Comparison of ENCODE assay signal across 25 cellular contexts in the genomic region with DNA sequence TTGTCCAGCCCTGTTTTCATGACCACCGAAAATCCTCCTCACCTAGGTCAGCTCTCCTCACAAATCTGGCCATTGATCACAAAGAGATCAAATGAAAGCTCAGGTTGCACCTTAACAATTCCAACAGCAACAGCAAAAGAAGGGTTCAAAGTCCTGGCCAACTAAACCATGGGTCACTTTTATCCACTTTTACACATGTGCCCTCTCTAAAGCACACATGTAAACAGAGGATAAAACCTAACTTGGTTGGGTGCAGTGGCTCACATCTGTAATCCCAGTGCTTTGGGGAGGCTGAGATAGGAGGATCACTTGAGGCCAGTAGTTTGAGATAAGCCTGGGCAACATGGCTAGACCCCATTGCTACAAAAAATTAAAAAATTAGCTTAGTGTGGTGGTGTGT. TPM values are rescaled to one million over a fixed set of nuclear protein-coding genes. Genes with fewer than 3 reads are reported as not detected.
A peak's percentile ranks its signal among the peaks of the same experiment; 100 is the strongest.
DNase-seq lines count a peak whose midpoint lies in the region; TF ChIP-seq lines count a peak whose summit lies in the region.
"Had no signal": no experiment of that assay in that cellular context is flagged by ENCODE, and none has a peak within 500 bp of the region (broad histone marks: within the 10 kb centered on the region; RNA-seq: fewer than 3 reads in every experiment).

No MANE protein-coding gene starts in this region.

- H3K9me3 ChIP-seq in PC-9 (ENCODE audit: insufficient read depth, low read depth) (no peaks in the 10 kb centered on the region), colonic mucosa (no peaks in the 10 kb centered on the region), smooth muscle cell (replicated peaks; ENCODE audit: low read depth) (no peaks in the 10 kb centered on the region)
- H3K9me3 ChIP-seq: A549; BLaER1 treated with 17β-estradiol and CSF1 and Interleukin-3, amounts not matched to agents 10 nM and 100 nM; SJCRH30 had no signal

- H4K20me1 ChIP-seq in PC-9 (ENCODE audit: insufficient read depth) (peaks cover 4% of the 10 kb centered on the region), smooth muscle cell (ENCODE audit: low read depth) (peaks cover 3% of the 10 kb centered on the region)

- H3K27ac ChIP-seq in C4-2B: peak overlapping the region; percentile 28; the same call in 1 of the 2 replicates
- peak overlapping the region; percentile 88; the same call in 1 of the 2 replicates for H3K27ac ChIP-seq in PC-9
- H3K27ac ChIP-seq in colonic mucosa: peak overlapping the region; percentile 99
- H3K27ac ChIP-seq in smooth muscle cell (ENCODE audit: low read depth): no peak overlapping the region
- H3K27ac ChIP-seq: BLaER1 treated with 17β-estradiol and CSF1 and Interleukin-3, amounts not matched to agents 10 nM and 100 nM; HL-60; SJCRH30 had no signal

- CTCF ChIA-PET in PC-9 (lab: Charles Lee): interaction anchor here (0.6 to 0.9 kb wide), 2 partner anchors 128 to 328 kb away, joined by 4 to 13 read pairs; no protein-coding TSS in a partner anchor

- H3F3A ChIP-seq in PC-9 (ENCODE audit: insufficient read depth, low read depth) (peaks cover 32% of the 10 kb centered on the region), smooth muscle cell (ENCODE audit: low read depth) (peaks cover 9% of the 10 kb centered on the region)

- peaks cover 15% of the 10 kb centered on the region for H3K4me1 Mint-ChIP-seq in neural crest cell

- peaks cover 30% of the 10 kb centered on the region for H3K4me1 ChIP-seq in PC-9 (replicated peaks; ENCODE audit: insufficient read depth)
- H3K4me1 ChIP-seq in colonic mucosa: peaks cover 7% of the 10 kb centered on the region
- H3K4me1 ChIP-seq in smooth muscle cell (ENCODE audit: low read depth): peaks cover 11% of the 10 kb centered on the region
- H3K4me1 ChIP-seq: SJCRH30 had no signal

- intact Hi-C loops in PC-9 (cut with micrococcal nuclease; ENCODE audit: unreplicated experiment) (loop anchor here (5.0 to 10.0 kb wide), 2 partner anchors 127 to 240 kb away; no protein-coding TSS in a partner anchor), colonic mucosa (cut with DNase I) (no loop called here)

- H2AFZ ChIP-seq in PC-9 (no peak overlapping the region), smooth muscle cell (ENCODE audit: low read depth) (no peak overlapping the region)
- H2AFZ ChIP-seq: GM23338 had no signal

- no peak overlapping the region for H3K9ac ChIP-seq in colonic mucosa (ENCODE audit: low read depth in 2 of 2, low read length in 2 of 2)
- no peak overlapping the region for H3K9ac ChIP-seq in smooth muscle cell (ENCODE audit: low read depth)
- H3K9ac ChIP-seq: BLaER1 treated with 17β-estradiol and CSF1 and Interleukin-3, amounts not matched to agents 10 nM and 100 nM had no signal

- H3K4me3 ChIP-seq in PC-9 (no peak overlapping the region), colonic mucosa (no peak overlapping the region), smooth muscle cell (no peak overlapping the region)
- H3K4me3 ChIP-seq: A549; BLaER1 treated with 17β-estradiol and CSF1 and Interleukin-3, amounts not matched to agents 10 nM and 100 nM; GM23338; SJCRH30 had no signal

- no peak for DNase-seq in PC-9
- no peak for DNase-seq in colonic mucosa
- no peak for DNase-seq in neural crest cell (ENCODE audit: low read depth, low spot score)
- no peak for DNase-seq in activated CD4-positive, alpha-beta T cell treated with anti-CD3 and anti-CD28 coated beads, Interleukin-2, amount 50 U/mL, for 1 hour
- no peak for DNase-seq in MV-4-11 (lab: John Stamatoyannopoulos, UW)
- DNase-seq in HCEC 1CT: no peak
- no peak for DNase-seq in smooth muscle cell (lab: John Stamatoyannopoulos, UW; ENCODE audit: unreplicated experiment)
- DNase-seq: AML-193; CD4-positive, alpha-beta memory T cell; COR-L47; H9; Karpas-422; NCI-H1105; NCI-H1436 treated with DMSO at 0.1 percent for 48 hours; NCI-H187 treated with DMSO at 0.1 percent for 48 hours; NCI-H2107; NCI-H446; NCI-H524 treated with DMSO at 0.1 percent for 48 hours; NCI-H774; SJCRH30 had no signal

- H3K36me3 ChIP-seq in PC-9 (ENCODE audit: low read depth): no peaks in the 10 kb centered on the region
- H3K36me3 ChIP-seq in colonic mucosa: no peaks in the 10 kb centered on the region
- no peaks in the 10 kb centered on the region for H3K36me3 ChIP-seq in smooth muscle cell (ENCODE audit: low read depth)

- no peaks in the 10 kb centered on the region for H3K9me2 ChIP-seq in PC-9 (ENCODE audit: insufficient read depth)

- H3K4me2 ChIP-seq in PC-9: peak overlapping the region; percentile 87
- H3K4me2 ChIP-seq in smooth muscle cell: no peak overlapping the region
- H3K4me2 ChIP-seq: BLaER1 treated with 17β-estradiol and CSF1 and Interleukin-3, amounts not matched to agents 10 nM and 100 nM; GM23338 had no signal

- no TSS peak for BruUV-seq in PC-9 (replicated peaks; lab: Mats Ljungman, UMichigan)

- H3K36me3 Mint-ChIP-seq in neural crest cell (ENCODE audit: low read depth): peaks cover 4% of the 10 kb centered on the region

- TF ChIP-seq CTCF in C4-2B (conservative IDR thresholded peaks at IDR 0.05): no peak
- TF ChIP-seq CTCF in PC-9 (conservative IDR thresholded peaks at IDR 0.05): no peak
- no peak for TF ChIP-seq CTCF in colonic mucosa (IDR thresholded peaks at IDR 0.05)
- TF ChIP-seq CTCF in neural crest cell (conservative IDR thresholded peaks at IDR 0.05): no peak
- no peak for TF ChIP-seq CTCF in smooth muscle cell (IDR thresholded peaks at IDR 0.05; ENCODE audit: borderline replicate concordance, insufficient read depth, poor library complexity, severe bottlenecking)

- H3K27me3 Mint-ChIP-seq in neural crest cell (ENCODE audit: low read depth): no peaks in the 10 kb centered on the region
- H3K27me3 Mint-ChIP-seq: CD4-positive, alpha-beta memory T cell had no signal

- WGBS in smooth muscle cell (ENCODE audit: low lambda C conversion rate): 100% methylated on average over 1 of the region's 1 CpG

- H3K4me3 Mint-ChIP-seq in neural crest cell: peak overlapping the region; percentile 38
- H3K4me3 Mint-ChIP-seq: GM23338 had no signal

- H3K9me3 Mint-ChIP-seq in neural crest cell: no peaks in the 10 kb centered on the region

- peaks cover 15% of the 10 kb centered on the region for H3K79me2 ChIP-seq in PC-9 (ENCODE audit: low read depth)
- peaks cover 3% of the 10 kb centered on the region for H3K79me2 ChIP-seq in smooth muscle cell (ENCODE audit: low read depth)

- no peak overlapping the region for H3K27ac Mint-ChIP-seq in neural crest cell (ENCODE audit: unreplicated experiment)
- H3K27ac Mint-ChIP-seq: GM23338 had no signal

- POLR2A ChIA-PET in PC-9 (lab: Charles Lee; ENCODE audit: unreplicated experiment): no interaction called here

- no peaks in the 10 kb centered on the region for H3K27me3 ChIP-seq in PC-9 (ENCODE audit: insufficient read depth, low read depth)
- no peaks in the 10 kb centered on the region for H3K27me3 ChIP-seq in colonic mucosa
- no peaks in the 10 kb centered on the region for H3K27me3 ChIP-seq in smooth muscle cell (ENCODE audit: low read depth)
- H3K27me3 ChIP-seq: BLaER1 treated with 17β-estradiol and CSF1 and Interleukin-3, amounts not matched to agents 10 nM and 100 nM; SJCRH30 had no signal

RNA-seq across cellular contexts. Expression of a gene that starts 3.9 kb away (rescaled TPM):
- total RNA-seq in PC-9 (2021) (42.7 and 43.1 TPM in 2 replicates), colonic mucosa (10 to 100 TPM; 24.1 to 35.9 TPM), neural crest cell (52.6 and 54.0 TPM in 2 replicates), smooth muscle cell (27.6 and 32.9 TPM in 2 replicates)
- 5.3 and 8.1 TPM in 2 replicates for polyA plus RNA-seq in smooth muscle cell

RNA-seq across cellular contexts. Expression of a gene that starts 55.6 kb away (rescaled TPM):
- total RNA-seq in PC-9 (2021) (24.6 and 32.7 TPM in 2 replicates), colonic mucosa (1 to 10 TPM in 1 of 2 donors, under 1 TPM in 1; 0.79 to 2.0 TPM), neural crest cell (0.96 and 1.8 TPM in 2 replicates), smooth muscle cell (11.6 and 16.5 TPM in 2 replicates)
- polyA plus RNA-seq in smooth muscle cell: 6.5 and 7.7 TPM in 2 replicates
